Comparison of ENCODE assay signal across 15 cellular contexts in the genomic region with DNA sequence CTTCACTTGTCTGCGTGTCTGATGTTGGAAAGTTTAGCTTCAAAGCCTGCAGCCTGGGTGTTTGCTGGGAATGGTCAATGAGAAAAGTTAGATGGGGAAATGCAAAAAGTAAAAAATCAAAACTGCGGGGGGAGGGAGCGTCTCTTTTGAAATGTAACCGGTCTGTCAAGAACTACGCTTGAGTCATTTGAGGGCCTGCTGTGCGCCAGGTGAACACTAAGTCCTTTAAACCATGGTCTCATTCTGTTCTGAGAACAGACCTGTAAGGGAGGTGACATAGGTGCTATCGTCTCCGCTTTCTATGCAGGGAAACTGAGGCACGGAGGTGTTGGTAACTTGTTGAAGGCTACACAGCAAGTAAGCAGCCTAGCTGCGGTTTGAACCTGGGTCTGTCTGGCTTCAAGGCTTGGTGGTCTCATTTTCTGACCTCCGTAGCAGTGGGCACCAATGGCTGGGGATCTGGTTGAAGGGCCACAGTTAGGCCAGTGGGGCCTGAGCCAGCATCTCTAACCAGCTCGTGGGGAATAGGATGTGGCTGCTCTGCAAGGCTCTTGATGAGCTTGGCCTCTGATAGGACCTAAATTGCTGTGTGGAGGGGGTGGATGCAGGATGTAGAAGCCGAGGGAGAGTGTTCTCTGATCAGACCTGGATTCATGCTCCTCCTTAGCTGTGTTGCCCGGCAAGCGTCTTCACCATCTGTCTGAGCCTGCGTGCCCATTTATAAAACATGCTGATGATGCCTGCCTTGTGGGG.
"Had no signal": no experiment of that assay in that cellular context is flagged by ENCODE, and none has a peak within 500 bp of the region (broad histone marks: within the 10 kb centered on the region; RNA-seq: fewer than 3 reads in every experiment).

No MANE protein-coding gene starts in this region.

- H3K27me3 ChIP-seq: esophagus muscularis mucosa, spleen, uterus had no signal

- H3K4me3 ChIP-seq: esophagus muscularis mucosa, spleen, uterus had no signal

- H3K4me1 ChIP-seq: uterus had no signal

- ATAC-seq: left colon had no signal

- H3K9me3 ChIP-seq: esophagus muscularis mucosa, spleen, uterus had no signal

- H3K36me3 Mint-ChIP-seq: activated naive CD8-positive, alpha-beta T cell treated with anti-CD3 and anti-CD28 coated beads, Interleukin-2, amount 10 ng/mL, durations not matched to agents 7 days and 5 days; naive B cell had no signal

- H3K27ac Mint-ChIP-seq: activated naive CD8-positive, alpha-beta T cell treated with anti-CD3 and anti-CD28 coated beads, Interleukin-2, amount 10 ng/mL, durations not matched to agents 7 days and 5 days had no signal

- H3K9me3 Mint-ChIP-seq: activated naive CD8-positive, alpha-beta T cell treated with anti-CD3 and anti-CD28 coated beads, Interleukin-2, amount 10 ng/mL, durations not matched to agents 7 days and 5 days; naive B cell had no signal

- H3K27ac ChIP-seq: esophagus muscularis mucosa, spleen, uterus, WERI-Rb-1 had no signal

- FAIRE-seq: islet of Langerhans had no signal

- DNase-seq: activated CD4-positive, alpha-beta T cell treated with anti-CD3 and anti-CD28 coated beads, Interleukin-2, amount 50 U/mL, for 4 hours; activated naive CD4-positive, alpha-beta T cell; activated naive CD8-positive, alpha-beta T cell treated with anti-CD3 and anti-CD28 coated beads, Interleukin-2, amount 10 ng/mL, durations not matched to agents 7 days and 5 days; amygdala; caudate nucleus; left colon; naive B cell; spleen; stimulated activated naive CD4-positive, alpha-beta T cell; SW 1271; T-helper 2 cell; uterus; WERI-Rb-1 had no signal

- H3K36me3 ChIP-seq: esophagus muscularis mucosa, spleen, uterus, WERI-Rb-1 had no signal

- H3K4me3 Mint-ChIP-seq: activated naive CD8-positive, alpha-beta T cell treated with anti-CD3 and anti-CD28 coated beads, Interleukin-2, amount 10 ng/mL, durations not matched to agents 7 days and 5 days; naive B cell had no signal

- H3K27me3 Mint-ChIP-seq: activated naive CD8-positive, alpha-beta T cell treated with anti-CD3 and anti-CD28 coated beads, Interleukin-2, amount 10 ng/mL, durations not matched to agents 7 days and 5 days; naive B cell had no signal
